ENCODE assay signal across 28 cellular contexts in the genomic region with DNA sequence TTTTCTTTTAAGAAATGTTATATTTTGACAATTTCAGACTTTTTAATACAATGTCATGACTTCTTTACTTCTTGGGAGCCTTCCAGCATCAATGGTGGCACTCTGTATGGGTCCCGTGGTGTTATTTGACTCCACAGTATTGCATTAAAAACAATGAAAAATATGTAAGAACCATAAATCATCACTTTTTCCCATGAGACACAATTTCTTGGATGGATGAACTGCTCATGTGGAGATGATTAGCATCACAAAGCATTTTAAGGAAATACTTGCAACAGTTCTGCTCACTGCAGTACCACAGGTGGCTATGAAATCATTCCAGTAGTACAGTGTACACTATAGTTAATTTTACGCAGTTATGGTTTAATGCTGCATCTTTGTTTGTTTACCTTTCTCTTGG. TPM values are rescaled to one million over a fixed set of nuclear protein-coding genes. Genes with fewer than 3 reads are reported as not detected.
"Had no signal": no experiment of that assay in that cellular context is flagged by ENCODE, and none has a peak within 500 bp of the region (broad histone marks: within the 10 kb centered on the region; RNA-seq: fewer than 3 reads in every experiment).

No MANE protein-coding gene starts in this region.

- H3K4me3 ChIP-seq: cardiac muscle cell, dorsolateral prefrontal cortex, mucosa of descending colon, neural progenitor cell, ovary, right lobe of liver, smooth muscle cell, stomach, thoracic aorta, upper lobe of right lung had no signal

- H3K27me3 ChIP-seq: cardiac muscle cell, neural progenitor cell, ovary, stomach had no signal

- DNase-seq: activated CD4-positive, alpha-beta T cell treated with anti-CD3 and anti-CD28 coated beads for 48 hours; activated CD8-positive, alpha-beta T cell treated with anti-CD3 and anti-CD28 coated beads for 36 hours; activated naive CD4-positive, alpha-beta T cell; activated naive CD8-positive, alpha-beta T cell treated with anti-CD3 and anti-CD28 coated beads for 36 hours; activated T-cell treated with anti-CD3 and anti-CD28 coated beads, Interleukin-2, amount 50 U/mL, for 1 hour; dorsolateral prefrontal cortex; left cardiac atrium; mesenchymal stem cell; mucosa of descending colon; naive thymus-derived CD4-positive, alpha-beta T cell; ovary; right lobe of liver; stimulated activated CD4-positive, alpha-beta T cell treated with anti-CD3 and anti-CD28 coated beads, Interleukin-4, amount 100 ng/mL, for 1 hour; stomach; T-cell; upper lobe of right lung had no signal

- H3K9me3 ChIP-seq: mucosa of descending colon, ovary, right lobe of liver, stomach, thoracic aorta, upper lobe of right lung had no signal

- H3K4me2 ChIP-seq: neural progenitor cell, smooth muscle cell had no signal

- H3K4me1 ChIP-seq: neural progenitor cell, right lobe of liver, stomach, upper lobe of right lung had no signal

- H3K36me3 ChIP-seq: cardiac muscle cell, neural progenitor cell, ovary, right lobe of liver, stomach, thoracic aorta, upper lobe of right lung had no signal

- ATAC-seq: activated CD8-positive, alpha-beta T cell treated with anti-CD3 and anti-CD28 coated beads for 36 hours; activated T-helper 17 cell treated with anti-CD3 and anti-CD28 coated beads, Interleukin-2, amount 50 U/mL, for 72 hours; left cardiac atrium; mucosa of descending colon; naive thymus-derived CD4-positive, alpha-beta T cell; right lobe of liver; SK-N-SH treated with all-trans-retinoic acid at 6 μM for 48 hours; stimulated activated effector memory CD8-positive, alpha-beta T cell treated with anti-CD3 and anti-CD28 coated beads, Interleukin-12 subunit alpha, Interleukin-12 subunit beta, amount 100 ng/mL, for 72 hours; T-cell; upper lobe of right lung; WTC11 had no signal

- H3K9ac ChIP-seq: neural progenitor cell had no signal

- H3K27ac ChIP-seq: cardiac muscle cell, dorsolateral prefrontal cortex, neural progenitor cell, ovary, right lobe of liver, stomach, thoracic aorta, upper lobe of right lung had no signal

- H2AFZ ChIP-seq: neural progenitor cell had no signal

RNA-seq across cellular contexts. Expression of gene C1QTNF9B, which starts 37.2 kb away (rescaled TPM):
- total RNA-seq: activated CD8-positive, alpha-beta T cell treated with anti-CD3 and anti-CD28 coated beads for 36 hours; activated naive CD8-positive, alpha-beta T cell treated with anti-CD3 and anti-CD28 coated beads for 36 hours; activated T-helper 17 cell treated with anti-CD3 and anti-CD28 coated beads, Interleukin-2, amount 50 U/mL, for 72 hours; chondrocyte; glomerular endothelial cell; lower leg skin; naive thymus-derived CD4-positive, alpha-beta T cell; pulmonary artery endothelial cell; smooth muscle cell; stomach; T-cell; thoracic aorta; upper lobe of right lung had no signal
- polyA plus RNA-seq: naive thymus-derived CD4-positive, alpha-beta T cell; stomach had no signal
